In the genomic region with DNA sequence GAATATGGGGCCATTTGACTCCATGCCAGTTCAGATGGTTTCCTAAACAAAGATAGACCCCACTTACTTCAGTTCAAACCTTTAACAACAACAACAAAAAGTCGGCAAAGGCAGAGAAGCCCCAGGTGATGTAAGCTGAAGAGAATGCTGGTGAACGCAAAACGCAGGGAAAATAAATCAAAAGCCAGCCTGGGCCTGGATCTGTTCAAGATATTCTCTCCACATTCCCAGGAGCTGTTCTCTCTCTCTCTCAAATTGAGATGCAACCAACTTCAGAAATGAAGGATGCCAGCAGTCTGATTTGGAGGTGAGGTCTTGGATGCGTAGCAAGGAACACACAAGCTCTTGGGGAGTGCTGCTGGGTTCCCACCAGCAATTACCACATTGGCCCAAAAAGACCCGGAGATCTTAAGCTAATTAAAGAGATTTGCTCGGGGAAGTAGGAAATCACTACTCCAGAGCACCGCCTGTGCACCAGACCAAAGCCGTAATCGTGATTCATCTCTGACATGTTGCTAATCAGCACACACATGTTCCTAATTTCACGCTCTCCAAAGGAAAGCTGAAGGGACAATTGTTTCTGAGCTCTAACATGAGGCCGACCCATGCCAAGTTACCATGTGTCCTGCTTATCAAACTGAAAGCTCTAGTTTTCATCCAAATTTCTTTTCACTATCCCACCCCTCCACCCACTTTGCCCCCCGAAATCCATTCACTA, we compare ENCODE assay signal across 13 cellular contexts. TPM values are rescaled to one million over a fixed set of nuclear protein-coding genes. Genes with fewer than 3 reads are reported as not detected.
DNase-seq lines count a peak whose midpoint lies in the region; FAIRE-seq and TF ChIP-seq lines count a peak whose summit lies in the region.
"Had no signal": no experiment of that assay in that cellular context is flagged by ENCODE, and none has a peak within 500 bp of the region (broad histone marks: within the 10 kb centered on the region; RNA-seq: fewer than 3 reads in every experiment).

No MANE protein-coding gene starts in this region.

- intact Hi-C loops in left ventricle myocardium inferior (cut with micrococcal nuclease), result no loop called here

- H3K27me3 ChIP-seq in left ventricle myocardium inferior (ENCODE audit: low read depth), result no peaks in the 10 kb centered on the region

- DNase-seq in EL (peak; percentile 78), astrocyte of the cerebellum (ENCODE audit: low read depth) (peak; percentile 87), left ventricle myocardium inferior (no peak), skeletal muscle cell (ENCODE audit: low read depth) (no peak), D721Med (ENCODE audit: insufficient read length, low spot score) (no peak), GM19239 (ENCODE audit: insufficient read length, low spot score) (no peak), GF-D8 (lab: John Stamatoyannopoulos, UW) (no peak), NCI-H128 (lab: John Stamatoyannopoulos, UW; ENCODE audit: unreplicated experiment) (no peak)
- DNase-seq: activated naive CD4-positive, alpha-beta T cell; CD4-positive, alpha-beta T cell; NCI-H2227 treated with DMSO at 0.1 percent for 48 hours had no signal

- peak overlapping the region; percentile 17 for H3K4me3 ChIP-seq in astrocyte of the cerebellum (ENCODE audit: low read depth, low read length)
- peak overlapping the region; percentile 21 for H3K4me3 ChIP-seq in left ventricle myocardium inferior
- peak overlapping the region; percentile 11 for H3K4me3 ChIP-seq in skeletal muscle cell (ENCODE audit: low read depth, low read length)
- H3K4me3 ChIP-seq: GM12878 had no signal

- peaks cover 30% of the 10 kb centered on the region for H3K4me1 ChIP-seq in left ventricle myocardium inferior

- FAIRE-seq in D721Med (lab: Jason Lieb, UNC), result no peak
- FAIRE-seq in GM19239 (lab: Jason Lieb, UNC), result no peak
- FAIRE-seq: GM12878 had no signal

- peak overlapping the region; percentile 66 for H3K27ac ChIP-seq in left ventricle myocardium inferior (replicated peaks)
- H3K27ac ChIP-seq: KMS-11 had no signal

- no peaks in the 10 kb centered on the region for H3K9me3 ChIP-seq in left ventricle myocardium inferior (replicated peaks)

- TF ChIP-seq CTCF in astrocyte of the cerebellum (IDR thresholded peaks at IDR 0.05; ENCODE audit: low read depth, low read length, missing control alignments), result no peak
- TF ChIP-seq CTCF in left ventricle myocardium inferior (IDR thresholded peaks at IDR 0.05; ENCODE audit: borderline replicate concordance), result no peak
- no peak for TF ChIP-seq CTCF in D721Med (IDR thresholded peaks at IDR 0.05; ENCODE audit: insufficient read depth, missing control alignments)

- no peaks in the 10 kb centered on the region for H3K36me3 ChIP-seq in left ventricle myocardium inferior

- in situ Hi-C loops in astrocyte of the cerebellum (cut with HindIII; ENCODE audit: low sequenced_read_pairs), result no loop called here

RNA-seq across cellular contexts. Expression of gene IL17RD, which starts 37.1 kb away (rescaled TPM):
- total RNA-seq in left ventricle myocardium inferior, result 9.6 TPM
- total RNA-seq: CD4-positive, alpha-beta T cell had no signal

Comparison
In these comparisons a context has a peak if more than half of its experiments do, and no peak if none do; other contexts are left out.
1. DNase-seq: peak in EL (single experiment) and astrocyte of the cerebellum (single experiment); none in left ventricle myocardium inferior (single experiment), skeletal muscle cell (single experiment), D721Med (single experiment), GM19239 (single experiment), GF-D8 (single experiment) and NCI-H128 (single experiment).
2. Peak in every context shown above with its lines, with median percentiles within 50 percentile points of each other: H3K4me3 ChIP-seq.